ENCODE assay signal across 1 cellular context in genomic region chr1:167168424-167168823, GRCh38.
TF ChIP-seq lines count a peak whose summit lies in the region.

No MANE protein-coding gene starts in this region.

TF ChIP-seq in GM23338, 12 proteins besides CTCF, POLR2A, EP300 and RAD21 (continued from another document):
- TF ChIP-seq REST (IDR thresholded peaks at IDR 0.05; ENCODE audit: unreplicated experiment) (no peak), ZNF462 (CRISPR knock-in tag; IDR thresholded peaks at IDR 0.05) (no peak)
TF ChIP-seq in GM23338: peak in this region for 0.
